ENCODE assay signal across 15 cellular contexts in the genomic region with DNA sequence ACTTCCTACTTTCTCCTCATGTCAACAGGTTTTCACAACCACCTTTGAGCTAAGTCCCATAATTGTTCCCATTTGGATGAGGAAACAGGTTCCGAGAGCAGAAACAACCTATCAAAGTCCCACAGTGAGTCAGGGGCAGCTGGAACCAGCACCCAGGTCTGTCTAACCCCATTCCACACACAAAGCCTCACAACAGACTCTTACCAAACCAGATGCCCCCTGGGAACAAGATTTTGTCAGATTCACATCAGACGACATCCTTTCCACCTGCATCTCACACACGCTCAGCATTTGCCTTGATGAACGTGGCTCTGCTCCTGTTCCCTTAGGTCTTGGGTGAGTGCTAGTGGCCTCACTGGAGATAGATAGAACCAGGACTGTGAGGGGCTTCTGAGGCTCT. TPM values are rescaled to one million over a fixed set of nuclear protein-coding genes. Genes with fewer than 3 reads are reported as not detected.
DNase-seq lines count a peak whose midpoint lies in the region; TF ChIP-seq lines count a peak whose summit lies in the region.
"Had no signal": no experiment of that assay in that cellular context is flagged by ENCODE, and none has a peak within 500 bp of the region (broad histone marks: within the 10 kb centered on the region; RNA-seq: fewer than 3 reads in every experiment).

No MANE protein-coding gene starts in this region.

- H3K27me3 ChIP-seq in BLaER1: no peaks in the 10 kb centered on the region
- H3K27me3 ChIP-seq in Karpas-422 (ENCODE audit: low read length): no peaks in the 10 kb centered on the region
- H3K27me3 ChIP-seq in neural progenitor cell: no peaks in the 10 kb centered on the region
- H3K27me3 ChIP-seq in HAP-1 (ENCODE audit: low read depth): no peaks in the 10 kb centered on the region

- peaks cover 10% of the 10 kb centered on the region for H3K36me3 ChIP-seq in BLaER1
- H3K36me3 ChIP-seq in Karpas-422 (ENCODE audit: insufficient read depth, low read length): no peaks in the 10 kb centered on the region
- H3K36me3 ChIP-seq in neural progenitor cell: no peaks in the 10 kb centered on the region
- H3K36me3 ChIP-seq in HAP-1 (replicated peaks): 0 out of 2 replicates have a peak, but pooled peaks cover 5% of the 10 kb centered on the region

- H3K4me1 ChIP-seq in BLaER1 (peaks cover 33% of the 10 kb centered on the region), Karpas-422 (ENCODE audit: low read length) (peaks cover 5% of the 10 kb centered on the region), neural progenitor cell (no peaks in the 10 kb centered on the region), HAP-1 (no peaks in the 10 kb centered on the region)

- H4K20me1 ChIP-seq in BLaER1: no peaks in the 10 kb centered on the region
- H4K20me1 ChIP-seq in Karpas-422 (ENCODE audit: insufficient read depth, low read depth, low read length): no peaks in the 10 kb centered on the region
- H4K20me1 ChIP-seq in neural progenitor cell (ENCODE audit: low read depth): no peaks in the 10 kb centered on the region

- H3K9me3 Mint-ChIP-seq in neural progenitor cell: no peaks in the 10 kb centered on the region
- no peaks in the 10 kb centered on the region for H3K9me3 Mint-ChIP-seq in glutamatergic neuron (ENCODE audit: unreplicated experiment)
- H3K9me3 Mint-ChIP-seq: CD4-positive, alpha-beta memory T cell had no signal

- H3K27ac ChIP-seq in BLaER1 (no peak overlapping the region), Karpas-422 (ENCODE audit: low read length) (no peak overlapping the region), neural progenitor cell (no peak overlapping the region)
- H3K27ac ChIP-seq: C4-2B, GM23248, HL-60 had no signal

- DNase-seq in Karpas-422 (peak; percentile 48), SK-N-DZ (ENCODE audit: low spot score) (peak; percentile 32), neural progenitor cell (ENCODE audit: low spot score) (no peak), glutamatergic neuron (no peak), NCI-H748 treated with DMSO at 0.1 percent for 48 hours (lab: John Stamatoyannopoulos, UW) (no peak), HAP-1 (ENCODE audit: low spot score in 2 of 2) (no peak)
- DNase-seq in activated CD4-positive, alpha-beta T cell treated with anti-CD3 and anti-CD28 coated beads for 48 hours: no peak
- DNase-seq: 8988T; AML-193; CD4-positive, alpha-beta memory T cell; GF-D8; GM23248 had no signal

- no peaks in the 10 kb centered on the region for H3K9me2 ChIP-seq in Karpas-422 (replicated peaks; ENCODE audit: insufficient read depth, low read length)

- TF ChIP-seq CTCF in neural progenitor cell (IDR thresholded peaks at IDR 0.05) (no peak), glutamatergic neuron (IDR thresholded peaks at IDR 0.05; ENCODE audit: partially characterized antibody, unreplicated experiment) (no peak)

- H3K4me3 Mint-ChIP-seq in neural progenitor cell (no peak overlapping the region), glutamatergic neuron (ENCODE audit: unreplicated experiment) (no peak overlapping the region)
- H3K4me3 Mint-ChIP-seq: CD4-positive, alpha-beta memory T cell had no signal

- no peak overlapping the region for H3K4me3 ChIP-seq in BLaER1
- H3K4me3 ChIP-seq in Karpas-422 (ENCODE audit: low read length): no peak overlapping the region
- H3K4me3 ChIP-seq in neural progenitor cell: no peak overlapping the region
- H3K4me3 ChIP-seq in HAP-1: no peak overlapping the region
- H3K4me3 ChIP-seq: GM23248 had no signal

- H3K36me3 Mint-ChIP-seq in neural progenitor cell (no peaks in the 10 kb centered on the region), glutamatergic neuron (ENCODE audit: unreplicated experiment) (no peaks in the 10 kb centered on the region)

- H3K27me3 Mint-ChIP-seq in neural progenitor cell (ENCODE audit: insufficient read depth, low read depth) (no peaks in the 10 kb centered on the region), glutamatergic neuron (ENCODE audit: unreplicated experiment) (peaks cover 1% of the 10 kb centered on the region)
- H3K27me3 Mint-ChIP-seq: CD4-positive, alpha-beta memory T cell had no signal

- H3K4me2 ChIP-seq in BLaER1: peak overlapping the region; percentile 51
- H3K4me2 ChIP-seq in Karpas-422 (ENCODE audit: low read depth, low read length, poor library complexity, severe bottlenecking): no peak overlapping the region
- no peak overlapping the region for H3K4me2 ChIP-seq in neural progenitor cell

- H3K9ac ChIP-seq in BLaER1: peak overlapping the region; percentile 26; the same call in 1 of the 2 replicates
- H3K9ac ChIP-seq in Karpas-422 (ENCODE audit: low read length): 0 out of 2 replicates have a peak overlapping the region, but pooled peaks have one; percentile 13
- no peak overlapping the region for H3K9ac ChIP-seq in neural progenitor cell
- H3K9ac ChIP-seq: GM23248 had no signal

- no peaks in the 10 kb centered on the region for H3F3A ChIP-seq in neural progenitor cell (ENCODE audit: low read depth)

- no peak overlapping the region for H2AFZ ChIP-seq in Karpas-422 (ENCODE audit: low read length)
- no peak overlapping the region for H2AFZ ChIP-seq in neural progenitor cell (replicated peaks)
- H2AFZ ChIP-seq: GM23248 had no signal

- in situ Hi-C loops in HAP-1 (cut with MboI; ENCODE audit: low sequenced_read_pairs): no loop called here

- H3K9me3 ChIP-seq in BLaER1 (no peaks in the 10 kb centered on the region), Karpas-422 (ENCODE audit: low read length) (no peaks in the 10 kb centered on the region), neural progenitor cell (ENCODE audit: low read depth) (no peaks in the 10 kb centered on the region), HAP-1 (no peaks in the 10 kb centered on the region)

- H3K79me2 ChIP-seq in Karpas-422 (ENCODE audit: low read length) (no peaks in the 10 kb centered on the region), neural progenitor cell (ENCODE audit: low read depth) (no peaks in the 10 kb centered on the region)

- H3K27ac Mint-ChIP-seq in neural progenitor cell: peak overlapping the region; percentile 2
- no peak overlapping the region for H3K27ac Mint-ChIP-seq in glutamatergic neuron (ENCODE audit: unreplicated experiment)

- H3K4me1 Mint-ChIP-seq in neural progenitor cell (peaks cover 7% of the 10 kb centered on the region), glutamatergic neuron (ENCODE audit: low read depth, unreplicated experiment) (no peaks in the 10 kb centered on the region)

RNA-seq across cellular contexts. Expression of gene SWI5, which starts 17.0 kb away (rescaled TPM):
- 34.5 and 37.6 TPM in 2 replicates for total RNA-seq in Karpas-422 (2014; rRNA removed; shearing (Covaris generic); ENCODE audit: low replicate concordance)
- 34.5 and 36.4 TPM in 2 replicates for polyA plus RNA-seq in SK-N-DZ (2014; cell fraction: cytosol; rRNA removed)
- 10.9 and 28.7 TPM in 2 replicates for polyA plus RNA-seq in SK-N-DZ (2014; cell fraction: nucleus; rRNA removed)
- 15.0 and 21.5 TPM in 2 replicates for total RNA-seq in neural progenitor cell (ENCODE audit: low replicate concordance)
- total RNA-seq in glutamatergic neuron (ENCODE audit: unreplicated experiment): 13.7 TPM

RNA-seq across cellular contexts. Expression of gene GOLGA2, which starts 17.3 kb away (rescaled TPM):
- 16.2 and 75.3 TPM in 2 replicates for total RNA-seq in Karpas-422 (2014; rRNA removed; shearing (Covaris generic); ENCODE audit: low replicate concordance)
- polyA plus RNA-seq in SK-N-DZ (2014; cell fraction: cytosol; rRNA removed): 45.8 and 68.5 TPM in 2 replicates
- polyA plus RNA-seq in SK-N-DZ (2014; cell fraction: nucleus; rRNA removed): 38.2 and 44.9 TPM in 2 replicates
- 25.2 and 37.5 TPM in 2 replicates for total RNA-seq in neural progenitor cell (ENCODE audit: low replicate concordance)
- 78.3 TPM for total RNA-seq in glutamatergic neuron (ENCODE audit: unreplicated experiment)

RNA-seq across cellular contexts. Expression of gene TRUB2, which starts 29.2 kb away (rescaled TPM):
- 20.8 and 28.2 TPM in 2 replicates for total RNA-seq in Karpas-422 (2014; rRNA removed; shearing (Covaris generic); ENCODE audit: low replicate concordance)
- polyA plus RNA-seq in SK-N-DZ (2014; cell fraction: cytosol; rRNA removed): 22.3 and 25.6 TPM in 2 replicates
- polyA plus RNA-seq in SK-N-DZ (2014; cell fraction: nucleus; rRNA removed): 11.9 and 20.5 TPM in 2 replicates
- total RNA-seq in neural progenitor cell (ENCODE audit: low replicate concordance) (8.3 and 9.2 TPM in 2 replicates), glutamatergic neuron (ENCODE audit: unreplicated experiment) (30.0 TPM)

RNA-seq across cellular contexts. Expression of gene COQ4, which starts 29.5 kb away (rescaled TPM):
- 28.3 and 40.1 TPM in 2 replicates for total RNA-seq in Karpas-422 (2014; rRNA removed; shearing (Covaris generic); ENCODE audit: low replicate concordance)
- polyA plus RNA-seq in SK-N-DZ (2014; cell fraction: cytosol; rRNA removed): 44.3 and 60.6 TPM in 2 replicates
- 95.7 and 104 TPM in 2 replicates for polyA plus RNA-seq in SK-N-DZ (2014; cell fraction: nucleus; rRNA removed)
- 16.8 and 39.0 TPM in 2 replicates for total RNA-seq in neural progenitor cell (ENCODE audit: low replicate concordance)
- 35.8 TPM for total RNA-seq in glutamatergic neuron (ENCODE audit: unreplicated experiment)

RNA-seq across cellular contexts. Expression of gene SLC27A4, which starts 47.2 kb away (rescaled TPM):
- 18.5 and 24.4 TPM in 2 replicates for total RNA-seq in Karpas-422 (2014; rRNA removed; shearing (Covaris generic); ENCODE audit: low replicate concordance)
- polyA plus RNA-seq in SK-N-DZ (2014; cell fraction: cytosol; rRNA removed): 25.5 and 27.0 TPM in 2 replicates
- polyA plus RNA-seq in SK-N-DZ (2014; cell fraction: nucleus; rRNA removed): 18.5 and 20.6 TPM in 2 replicates
- total RNA-seq in neural progenitor cell (ENCODE audit: low replicate concordance): 4.4 and 8.6 TPM in 2 replicates
- 47.3 TPM for total RNA-seq in glutamatergic neuron (ENCODE audit: unreplicated experiment)

Comparison
In these comparisons a context has a peak if more than half of its experiments do, and no peak if none do; other contexts are left out.
1. DNase-seq: peak in Karpas-422 (single experiment) and SK-N-DZ (single experiment); none in neural progenitor cell (single experiment), glutamatergic neuron (single experiment), NCI-H748 treated with DMSO at 0.1 percent for 48 hours (single experiment), activated CD4-positive, alpha-beta T cell treated with anti-CD3 and anti-CD28 coated beads for 48 hours (single experiment) and HAP-1 (0 of 2).